ENCODE assay signal across 24 cellular contexts in the genomic region with DNA sequence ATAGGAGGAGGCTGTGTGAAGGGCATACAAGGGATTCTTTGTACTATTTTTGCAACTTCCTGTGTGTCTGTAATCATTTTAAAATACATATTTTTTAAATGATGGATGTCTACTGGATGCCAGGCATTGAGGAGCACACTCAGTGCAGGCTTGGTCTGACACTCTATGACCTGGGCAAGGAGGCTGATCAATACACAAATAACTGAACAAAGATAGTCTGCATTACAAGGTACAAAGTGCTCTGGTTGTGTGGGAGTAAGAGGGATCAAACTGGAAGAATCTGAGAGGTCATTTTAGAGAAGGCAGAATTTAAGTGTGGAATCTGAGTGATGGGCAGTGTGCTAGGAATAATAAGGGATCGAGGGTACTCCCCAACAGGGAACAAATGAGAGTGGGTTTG. TPM values are rescaled to one million over a fixed set of nuclear protein-coding genes. Genes with fewer than 3 reads are reported as not detected.
"Had no signal": no experiment of that assay in that cellular context is flagged by ENCODE, and none has a peak within 500 bp of the region (broad histone marks: within the 10 kb centered on the region; RNA-seq: fewer than 3 reads in every experiment).

No MANE protein-coding gene starts in this region.

- H3K79me2 ChIP-seq: hepatocyte had no signal

- H3K27me3 ChIP-seq: breast epithelium, esophagus muscularis mucosa, hepatocyte, testis had no signal

- H3K9me3 Mint-ChIP-seq: activated naive CD4-positive, alpha-beta T cell treated with anti-CD3 and anti-CD28 coated beads, Interleukin-2, amount 50 U/mL, for 24 hours; activated naive CD8-positive, alpha-beta T cell treated with anti-CD3 and anti-CD28 coated beads, Interleukin-2, amount 50 U/mL, for 24 hours; activated T-helper 2 cell treated with anti-CD3 and anti-CD28 coated beads, Interferon-gamma antibody, Interleukin-2, Interleukin-4, amounts not matched to agents 10 μg/mL and 5 μg/mL and 100 μg/mL, durations not matched to agents 14 hours and 24 hours and 36 hours; dendritic cell treated with granulocyte-macrophage colony-stimulating factor and Interleukin-4, amounts not matched to agents 40 ng/mL and 50 ng/mL, for 4 days; natural killer cell treated with Interleukin-12 subunit alpha and Interleukin-12 subunit beta and Interleukin-15 and Interleukin-18, amount 100 ng/mL, for 72 hours had no signal

- H3K36me3 ChIP-seq: breast epithelium, esophagus muscularis mucosa, lower lobe of right lung had no signal

- H3K4me3 ChIP-seq: breast epithelium, esophagus muscularis mucosa, hepatocyte, lower lobe of right lung, testis had no signal

- H3K36me3 Mint-ChIP-seq: activated CD8-positive, alpha-beta memory T cell treated with anti-CD3 and anti-CD28 coated beads, Interleukin-2, amount 10 ng/mL, durations not matched to agents 7 days and 5 days; activated naive CD4-positive, alpha-beta T cell treated with anti-CD3 and anti-CD28 coated beads, Interleukin-2, amount 50 U/mL, for 24 hours; natural killer cell treated with Interleukin-12 subunit alpha and Interleukin-12 subunit beta and Interleukin-15 and Interleukin-18, amount 100 ng/mL, for 72 hours had no signal

- H3K27me3 Mint-ChIP-seq: activated CD8-positive, alpha-beta memory T cell treated with anti-CD3 and anti-CD28 coated beads, Interleukin-2, amount 10 ng/mL, durations not matched to agents 7 days and 5 days; activated naive CD4-positive, alpha-beta T cell treated with anti-CD3 and anti-CD28 coated beads, Interleukin-2, amount 50 U/mL, for 24 hours; activated naive CD8-positive, alpha-beta T cell treated with anti-CD3 and anti-CD28 coated beads, Interleukin-2, amount 50 U/mL, for 24 hours; dendritic cell treated with granulocyte-macrophage colony-stimulating factor and Interleukin-4, amounts not matched to agents 40 ng/mL and 50 ng/mL, for 4 days had no signal

- H3K9me3 ChIP-seq: breast epithelium, esophagus muscularis mucosa, lower lobe of right lung, testis had no signal

- ATAC-seq: activated CD4-positive, alpha-beta T cell treated with anti-CD3 and anti-CD28 coated beads for 36 hours; activated CD8-positive, alpha-beta memory T cell treated with anti-CD3 and anti-CD28 coated beads, Interleukin-2, amount 10 ng/mL, durations not matched to agents 7 days and 5 days; activated CD8-positive, alpha-beta T cell treated with anti-CD3 and anti-CD28 coated beads, Interleukin-2, amount 10 ng/mL, durations not matched to agents 7 days and 5 days; activated naive CD8-positive, alpha-beta T cell treated with anti-CD3 and anti-CD28 coated beads, Interleukin-2, amount 50 U/mL, for 24 hours; lower lobe of right lung; natural killer cell treated with Interleukin-12 subunit alpha and Interleukin-12 subunit beta and Interleukin-15 and Interleukin-18, amount 100 ng/mL, for 72 hours; right cardiac atrium; stimulated activated naive CD8-positive, alpha-beta T cell treated with anti-CD3 and anti-CD28 coated beads, Interleukin-15, Interleukin-2, amounts not matched to agents 100 U/mL and 50 U/mL, for 24 hours had no signal

- H2AFZ ChIP-seq: hepatocyte had no signal

- H3K27ac Mint-ChIP-seq: activated CD4-positive, alpha-beta T cell treated with anti-CD3 and anti-CD28 coated beads for 36 hours; activated CD8-positive, alpha-beta memory T cell treated with anti-CD3 and anti-CD28 coated beads, Interleukin-2, amount 10 ng/mL, durations not matched to agents 7 days and 5 days; activated CD8-positive, alpha-beta T cell treated with anti-CD3 and anti-CD28 coated beads, Interleukin-2, amount 10 ng/mL, durations not matched to agents 7 days and 5 days; activated naive CD4-positive, alpha-beta T cell treated with anti-CD3 and anti-CD28 coated beads, Interleukin-2, amount 50 U/mL, for 24 hours; activated naive CD8-positive, alpha-beta T cell treated with anti-CD3 and anti-CD28 coated beads, Interleukin-2, amount 50 U/mL, for 24 hours; activated T-helper 2 cell treated with anti-CD3 and anti-CD28 coated beads, Interferon-gamma antibody, Interleukin-2, Interleukin-4, amounts not matched to agents 10 μg/mL and 5 μg/mL and 100 μg/mL, durations not matched to agents 14 hours and 24 hours and 36 hours; dendritic cell treated with granulocyte-macrophage colony-stimulating factor and Interleukin-4, amounts not matched to agents 40 ng/mL and 50 ng/mL, for 4 days; natural killer cell treated with Interleukin-12 subunit alpha and Interleukin-12 subunit beta and Interleukin-15 and Interleukin-18, amount 100 ng/mL, for 72 hours had no signal

- H3K4me3 Mint-ChIP-seq: activated CD4-positive, alpha-beta T cell treated with anti-CD3 and anti-CD28 coated beads for 36 hours; activated CD8-positive, alpha-beta memory T cell treated with anti-CD3 and anti-CD28 coated beads, Interleukin-2, amount 10 ng/mL, durations not matched to agents 7 days and 5 days; activated CD8-positive, alpha-beta T cell treated with anti-CD3 and anti-CD28 coated beads, Interleukin-2, amount 10 ng/mL, durations not matched to agents 7 days and 5 days; activated naive CD4-positive, alpha-beta T cell treated with anti-CD3 and anti-CD28 coated beads, Interleukin-2, amount 50 U/mL, for 24 hours; activated naive CD8-positive, alpha-beta T cell treated with anti-CD3 and anti-CD28 coated beads, Interleukin-2, amount 50 U/mL, for 24 hours; dendritic cell treated with granulocyte-macrophage colony-stimulating factor and Interleukin-4, amounts not matched to agents 40 ng/mL and 50 ng/mL, for 4 days; natural killer cell treated with Interleukin-12 subunit alpha and Interleukin-12 subunit beta and Interleukin-15 and Interleukin-18, amount 100 ng/mL, for 72 hours had no signal

- H3K27ac ChIP-seq: breast epithelium, esophagus muscularis mucosa, hepatocyte, lower lobe of right lung, testis had no signal

- DNase-seq: activated CD4-positive, alpha-beta T cell treated with anti-CD3 and anti-CD28 coated beads for 36 hours; activated CD4-positive, CD25-positive, alpha-beta regulatory T cell; activated CD8-positive, alpha-beta memory T cell treated with anti-CD3 and anti-CD28 coated beads, Interleukin-2, amount 10 ng/mL, durations not matched to agents 7 days and 5 days; activated CD8-positive, alpha-beta T cell treated with anti-CD3 and anti-CD28 coated beads, Interleukin-2, amount 10 ng/mL, durations not matched to agents 7 days and 5 days; activated naive CD8-positive, alpha-beta T cell treated with anti-CD3 and anti-CD28 coated beads, Interleukin-2, amount 50 U/mL, for 24 hours; activated T-cell treated with anti-CD3 and anti-CD28 coated beads, Interleukin-2, amount 50 U/mL, for 48 hours; amygdala; central memory CD4-positive, alpha-beta T cell; glutamatergic neuron; islet precursor cell; lower lobe of right lung; mesenchymal stem cell; right cardiac atrium; stimulated activated CD4-positive, alpha-beta T cell treated with anti-CD3 and anti-CD28 coated beads, Interleukin-4, amount 100 ng/mL, for 1 hour; stimulated activated naive CD8-positive, alpha-beta T cell treated with anti-CD3 and anti-CD28 coated beads, Interleukin-15, Interleukin-2, amounts not matched to agents 100 U/mL and 50 U/mL, for 24 hours; testis; trophoblast cell had no signal

- H3K4me2 ChIP-seq: hepatocyte had no signal

RNA-seq across cellular contexts. Expression of gene SYCP3, which starts 47.6 kb away (rescaled TPM):
- total RNA-seq: esophagus muscularis mucosa had no signal
